Comparison of ENCODE assay signal across 8 cellular contexts in genomic region chr11:117143390-117143789, GRCh38. TPM values are rescaled to one million over a fixed set of nuclear protein-coding genes. Genes with fewer than 3 reads are reported as not detected.
DNase-seq lines count a peak whose midpoint lies in the region; ATAC-seq and TF ChIP-seq lines count a peak whose summit lies in the region.

No MANE protein-coding gene starts in this region.

- peaks cover 7% of the 10 kb centered on the region for H3K36me3 Mint-ChIP-seq in mesothelial cell of epicardium

- peaks cover 26% of the 10 kb centered on the region for H3K4me1 Mint-ChIP-seq in mesothelial cell of epicardium
- H3K4me1 Mint-ChIP-seq in stimulated activated naive CD8-positive, alpha-beta T cell treated with anti-CD3 and anti-CD28 coated beads, Interleukin-15, amount 100 ng/mL, for 72 hours, result peaks cover 42% of the 10 kb centered on the region

- peak overlapping the region; percentile 95 for H3K4me3 Mint-ChIP-seq in mesothelial cell of epicardium
- H3K4me3 Mint-ChIP-seq in stimulated activated naive CD8-positive, alpha-beta T cell treated with anti-CD3 and anti-CD28 coated beads, Interleukin-15, amount 100 ng/mL, for 72 hours, result peak overlapping the region; percentile 92 to 98

- peak; percentile 5 for ATAC-seq in GM19463 (IDR thresholded peaks at IDR 0.05; ENCODE audit: unreplicated experiment)
- peak; percentile 67 for ATAC-seq in stimulated activated naive CD8-positive, alpha-beta T cell treated with anti-CD3 and anti-CD28 coated beads, Interleukin-15, amount 100 ng/mL, for 72 hours
- no peak for ATAC-seq in HG02981 (IDR thresholded peaks at IDR 0.05; ENCODE audit: unreplicated experiment)

- DNase-seq in AG20443 (ENCODE audit: low spot score), result peak; percentile 67
- peak; percentile 65 for DNase-seq in NCI-H146 (lab: John Stamatoyannopoulos, UW)
- DNase-seq in activated CD4-positive, alpha-beta T cell treated with anti-CD3 and anti-CD28 coated beads, Interleukin-2, amount 50 U/mL, for 1 hour, result peak; percentile 14
- peak; percentile 39 for DNase-seq in epidermal melanocyte (ENCODE audit: insufficient read length, low spot score)
- DNase-seq in mesothelial cell of epicardium (ENCODE audit: low spot score in 2 of 2, unreplicated experiment in 2 of 2), result no peak
- DNase-seq in stimulated activated naive CD8-positive, alpha-beta T cell treated with anti-CD3 and anti-CD28 coated beads, Interleukin-15, amount 100 ng/mL, for 72 hours, result peak in 1 of 2 donors; percentile 27

- no peaks in the 10 kb centered on the region for H3K9me3 Mint-ChIP-seq in mesothelial cell of epicardium
- H3K9me3 Mint-ChIP-seq in stimulated activated naive CD8-positive, alpha-beta T cell treated with anti-CD3 and anti-CD28 coated beads, Interleukin-15, amount 100 ng/mL, for 72 hours, result no peaks in the 10 kb centered on the region

- no peak for TF ChIP-seq CTCF in mesothelial cell of epicardium (IDR thresholded peaks at IDR 0.05; ENCODE audit: unreplicated experiment)

- H3K27me3 Mint-ChIP-seq in mesothelial cell of epicardium (ENCODE audit: low read depth), result peaks cover 16% of the 10 kb centered on the region
- H3K27me3 Mint-ChIP-seq in stimulated activated naive CD8-positive, alpha-beta T cell treated with anti-CD3 and anti-CD28 coated beads, Interleukin-15, amount 100 ng/mL, for 72 hours, result peaks cover 35% of the 10 kb centered on the region

- peak overlapping the region; percentile 86 for H3K27ac Mint-ChIP-seq in mesothelial cell of epicardium
- peak overlapping the region; percentile 93 to 95 for H3K27ac Mint-ChIP-seq in stimulated activated naive CD8-positive, alpha-beta T cell treated with anti-CD3 and anti-CD28 coated beads, Interleukin-15, amount 100 ng/mL, for 72 hours

RNA-seq across cellular contexts. Expression of gene PAFAH1B2, which starts 0.7 kb away (rescaled TPM):
- total RNA-seq in mesothelial cell of epicardium, result 95.0 to 98.6 TPM (median 97.3 TPM) in 3 replicates

RNA-seq across cellular contexts. Expression of gene SIDT2, which starts 35.2 kb away (rescaled TPM):
- total RNA-seq in mesothelial cell of epicardium, result 37.6 to 41.7 TPM (median 39.4 TPM) in 3 replicates

RNA-seq across cellular contexts. Expression of gene SIK3, which starts 45.2 kb away (rescaled TPM):
- total RNA-seq in mesothelial cell of epicardium, result 28.1 to 38.1 TPM (median 35.6 TPM) in 3 replicates

RNA-seq across cellular contexts. Expression of gene TAGLN, which starts 55.8 kb away (rescaled TPM):
- 192 to 206 TPM (median 197 TPM) in 3 replicates for total RNA-seq in mesothelial cell of epicardium

Comparison
In these comparisons a context has a peak if more than half of its experiments do, and no peak if none do; other contexts are left out.
1. DNase-seq: peak in AG20443 (single experiment), NCI-H146 (single experiment), activated CD4-positive, alpha-beta T cell treated with anti-CD3 and anti-CD28 coated beads, Interleukin-2, amount 50 U/mL, for 1 hour (single experiment) and epidermal melanocyte (single experiment); none in mesothelial cell of epicardium (0 of 2).